ENCODE assay signal across 33 cellular contexts in genomic region chr1:82807563-82807962, GRCh38.
DNase-seq lines count a peak whose midpoint lies in the region; TF ChIP-seq lines count a peak whose summit lies in the region.
"Had no signal": no experiment of that assay in that cellular context is flagged by ENCODE, and none has a peak within 500 bp of the region (broad histone marks: within the 10 kb centered on the region; RNA-seq: fewer than 3 reads in every experiment).

No MANE protein-coding gene starts in this region.

- H3K4me3 Mint-ChIP-seq in neural progenitor cell, result no peak overlapping the region
- H3K4me3 Mint-ChIP-seq: B cell; CD14-positive monocyte; CD4-positive, alpha-beta memory T cell; CD4-positive, alpha-beta T cell; CD4-positive, CD25-positive, alpha-beta regulatory T cell; CD8-positive, alpha-beta memory T cell; CD8-positive, alpha-beta T cell had no signal

- no peak overlapping the region for H2AFZ ChIP-seq in neural cell (ENCODE audit: low read depth, low read length)
- H2AFZ ChIP-seq in neural progenitor cell (replicated peaks), result no peak overlapping the region

- DNase-seq in neural progenitor cell (ENCODE audit: low spot score) (no peak), HT-29 (ENCODE audit: low spot score) (no peak), CD1c-positive myeloid dendritic cell (ENCODE audit: extremely low spot score) (no peak)
- DNase-seq in effector CD4-positive, alpha-beta T cell, result no peak
- DNase-seq: 8988T; ACHN; AML-193; BE2C; C1 segment of cervical spinal cord; Caco-2; Calu3; CD4-positive, alpha-beta memory T cell; CD4-positive, alpha-beta T cell; CD4-positive, CD25-positive, alpha-beta regulatory T cell; CD8-positive, alpha-beta memory T cell; CD8-positive, alpha-beta T cell; COR-L47; DMS 273 treated with DMSO at 0.1 percent for 48 hours; DMS153; DMS53; DMS79; DMS79 treated with DMSO at 0.1 percent for 48 hours; DND-41; EL had no signal

- peaks cover 2% of the 10 kb centered on the region for H3K27me3 Mint-ChIP-seq in neural progenitor cell (ENCODE audit: insufficient read depth, low read depth)
- H3K27me3 Mint-ChIP-seq: B cell; CD4-positive, alpha-beta memory T cell; CD4-positive, alpha-beta T cell; CD4-positive, CD25-positive, alpha-beta regulatory T cell; CD8-positive, alpha-beta memory T cell had no signal

- H3K9me2 ChIP-seq in neural cell (ENCODE audit: insufficient read depth, low read length), result no peaks in the 10 kb centered on the region

- peak overlapping the region; percentile 26 for H3K4me3 ChIP-seq in neural cell (ENCODE audit: low read length)
- H3K4me3 ChIP-seq in neural progenitor cell, result no peak overlapping the region
- H3K4me3 ChIP-seq: A549; BLaER1; BLaER1 treated with 17β-estradiol and CSF1 and Interleukin-3, amounts not matched to agents 10 nM and 100 nM had no signal

- TF ChIP-seq CTCF in VCaP (conservative IDR thresholded peaks at IDR 0.05) (no peak), neural cell (IDR thresholded peaks at IDR 0.05; ENCODE audit: poor library complexity, severe bottlenecking) (no peak), neural progenitor cell (IDR thresholded peaks at IDR 0.05) (no peak)

- H3K27ac ChIP-seq in VCaP (peak overlapping the region; percentile 61), neural cell (ENCODE audit: low read length) (peak overlapping the region; percentile 48), neural progenitor cell (no peak overlapping the region)
- H3K27ac ChIP-seq: 22Rv1; A549; BLaER1; BLaER1 treated with 17β-estradiol and CSF1 and Interleukin-3, amounts not matched to agents 10 nM and 100 nM; C4-2B had no signal

- H3K27ac Mint-ChIP-seq in neural progenitor cell, result peak overlapping the region; percentile 36
- H3K27ac Mint-ChIP-seq: B cell; CD14-positive monocyte; CD4-positive, alpha-beta memory T cell; CD4-positive, alpha-beta T cell; CD4-positive, CD25-positive, alpha-beta regulatory T cell; CD8-positive, alpha-beta memory T cell; CD8-positive, alpha-beta T cell had no signal

- no peaks in the 10 kb centered on the region for H3K27me3 ChIP-seq in neural cell (ENCODE audit: insufficient read depth, low read depth, low read length)
- no peaks in the 10 kb centered on the region for H3K27me3 ChIP-seq in neural progenitor cell
- H3K27me3 ChIP-seq: BE2C; BLaER1; BLaER1 treated with 17β-estradiol and CSF1 and Interleukin-3, amounts not matched to agents 10 nM and 100 nM had no signal

- H3K79me2 ChIP-seq in neural cell (replicated peaks; ENCODE audit: insufficient read depth, low read length), result no peaks in the 10 kb centered on the region
- H3K79me2 ChIP-seq in neural progenitor cell (ENCODE audit: low read depth), result no peaks in the 10 kb centered on the region

- H3K9me3 Mint-ChIP-seq in neural progenitor cell, result peaks cover 3% of the 10 kb centered on the region
- H3K9me3 Mint-ChIP-seq: CD4-positive, alpha-beta T cell; CD8-positive, alpha-beta T cell had no signal

- H3K4me1 ChIP-seq in neural progenitor cell, result peaks cover 5% of the 10 kb centered on the region
- H3K4me1 ChIP-seq: A549; BE2C; BLaER1; BLaER1 treated with 17β-estradiol and CSF1 and Interleukin-3, amounts not matched to agents 10 nM and 100 nM; Caco-2 had no signal

- H3K9ac ChIP-seq in neural cell (ENCODE audit: low read length) (no peak overlapping the region), neural progenitor cell (no peak overlapping the region)
- H3K9ac ChIP-seq: BLaER1; BLaER1 treated with 17β-estradiol and CSF1 and Interleukin-3, amounts not matched to agents 10 nM and 100 nM had no signal

- H3F3A ChIP-seq in neural cell (ENCODE audit: insufficient read depth, low read length, poor library complexity, severe bottlenecking), result no peaks in the 10 kb centered on the region
- no peaks in the 10 kb centered on the region for H3F3A ChIP-seq in neural progenitor cell (ENCODE audit: low read depth)

- no peaks in the 10 kb centered on the region for H3K36me3 ChIP-seq in neural cell (ENCODE audit: insufficient read depth, low read length)
- H3K36me3 ChIP-seq in neural progenitor cell, result no peaks in the 10 kb centered on the region
- H3K36me3 ChIP-seq: BE2C; BLaER1; BLaER1 treated with 17β-estradiol and CSF1 and Interleukin-3, amounts not matched to agents 10 nM and 100 nM had no signal

- peaks cover 17% of the 10 kb centered on the region for H3K4me1 Mint-ChIP-seq in neural progenitor cell
- H3K4me1 Mint-ChIP-seq: B cell; CD14-positive monocyte; CD4-positive, alpha-beta memory T cell; CD4-positive, CD25-positive, alpha-beta regulatory T cell; CD8-positive, alpha-beta memory T cell had no signal

- no peak overlapping the region for H3K4me2 ChIP-seq in neural cell (ENCODE audit: low read length)
- no peak overlapping the region for H3K4me2 ChIP-seq in neural progenitor cell
- H3K4me2 ChIP-seq: A549; BLaER1; BLaER1 treated with 17β-estradiol and CSF1 and Interleukin-3, amounts not matched to agents 10 nM and 100 nM had no signal

- H3K9me3 ChIP-seq in neural cell (ENCODE audit: low read length) (no peaks in the 10 kb centered on the region), neural progenitor cell (ENCODE audit: low read depth) (no peaks in the 10 kb centered on the region)
- H3K9me3 ChIP-seq: A549; BE2C; BLaER1; BLaER1 treated with 17β-estradiol and CSF1 and Interleukin-3, amounts not matched to agents 10 nM and 100 nM; Caco-2 had no signal

- no peaks in the 10 kb centered on the region for H4K20me1 ChIP-seq in neural cell (ENCODE audit: insufficient read depth)
- no peaks in the 10 kb centered on the region for H4K20me1 ChIP-seq in neural progenitor cell (ENCODE audit: low read depth)
- H4K20me1 ChIP-seq: BLaER1; BLaER1 treated with 17β-estradiol and CSF1 and Interleukin-3, amounts not matched to agents 10 nM and 100 nM had no signal

- no peak for TF ChIP-seq RAD21 in neural cell (conservative IDR thresholded peaks at IDR 0.05)

- no peaks in the 10 kb centered on the region for H3K36me3 Mint-ChIP-seq in neural progenitor cell
- H3K36me3 Mint-ChIP-seq: CD14-positive monocyte; CD4-positive, alpha-beta memory T cell; CD4-positive, CD25-positive, alpha-beta regulatory T cell; CD8-positive, alpha-beta memory T cell; CD8-positive, alpha-beta T cell had no signal

- peak; percentile 66 for TF ChIP-seq EP300 in neural cell (conservative IDR thresholded peaks at IDR 0.05; ENCODE audit: poor library complexity, severe bottlenecking)

TF ChIP-seq in neural cell, 6 proteins besides CTCF, POLR2A, EP300 and RAD21:
- TF ChIP-seq REST (IDR thresholded peaks at IDR 0.05; ENCODE audit: borderline replicate concordance) (no peak), POLR2AphosphoS5 (IDR thresholded peaks at IDR 0.05) (peak; percentile 53), MXI1 (conservative IDR thresholded peaks at IDR 0.05; ENCODE audit: poor library complexity, severe bottlenecking) (no peak)
